1 cellular context compared by ENCODE assay signal in genomic region chr6:286681-287499, GRCh38.
TF ChIP-seq lines count a peak whose summit lies in the region.

No MANE protein-coding gene starts in this region.

TF ChIP-seq in GM12878, 131 proteins besides CTCF, POLR2A, EP300 and RAD21 (continued from another document):
- TF ChIP-seq BCL3 (IDR thresholded peaks at IDR 0.05; ENCODE audit: borderline replicate concordance, insufficient read depth, low read depth, low read length, poor library complexity, severe bottlenecking) (peak; percentile 83), SREBF2 (IDR thresholded peaks at IDR 0.05; ENCODE audit: low read length) (no peak), BACH1 (IDR thresholded peaks at IDR 0.05; ENCODE audit: borderline replicate concordance) (no peak), ZBTB11 (CRISPR knock-in tag; IDR thresholded peaks at IDR 0.05) (no peak), SP1 (IDR thresholded peaks at IDR 0.05; ENCODE audit: low read depth, low read length) (no peak), POLR2AphosphoS2 (IDR thresholded peaks at IDR 0.05; ENCODE audit: low read depth, low read length) (peak; percentile 51; the same call in 1 of the 2 replicates), BCL11A (IDR thresholded peaks at IDR 0.05; ENCODE audit: low read depth, low read length) (0 out of 2 replicates have a peak, but pooled peaks have one; percentile 4), CREM (IDR thresholded peaks at IDR 0.05; ENCODE audit: low read depth) (no peak), CBFB (IDR thresholded peaks at IDR 0.05; ENCODE audit: low read depth) (peak; percentile 36; the same call in 1 of the 2 replicates), RAD51 (IDR thresholded peaks at IDR 0.05) (peak; percentile 26; the same call in 1 of the 2 replicates), NKRF (conservative IDR thresholded peaks at IDR 0.05) (no peak), JUND (IDR thresholded peaks at IDR 0.05; ENCODE audit: low read depth, low read length) (no peak), RELB (IDR thresholded peaks at IDR 0.05; ENCODE audit: low read depth) (peak; percentile 96), CBX3 (IDR thresholded peaks at IDR 0.05; ENCODE audit: borderline replicate concordance, low read depth) (no peak), POU2F2 (IDR thresholded peaks at IDR 0.05; ENCODE audit: borderline replicate concordance, low read depth, low read length) (no peak), LARP7 (IDR thresholded peaks at IDR 0.05) (no peak), ZNF687 (IDR thresholded peaks at IDR 0.05) (no peak), HDGF (IDR thresholded peaks at IDR 0.05) (0 out of 2 replicates have a peak, but pooled peaks have one; percentile 56)
